1 cellular context compared by ENCODE assay signal in the genomic region with DNA sequence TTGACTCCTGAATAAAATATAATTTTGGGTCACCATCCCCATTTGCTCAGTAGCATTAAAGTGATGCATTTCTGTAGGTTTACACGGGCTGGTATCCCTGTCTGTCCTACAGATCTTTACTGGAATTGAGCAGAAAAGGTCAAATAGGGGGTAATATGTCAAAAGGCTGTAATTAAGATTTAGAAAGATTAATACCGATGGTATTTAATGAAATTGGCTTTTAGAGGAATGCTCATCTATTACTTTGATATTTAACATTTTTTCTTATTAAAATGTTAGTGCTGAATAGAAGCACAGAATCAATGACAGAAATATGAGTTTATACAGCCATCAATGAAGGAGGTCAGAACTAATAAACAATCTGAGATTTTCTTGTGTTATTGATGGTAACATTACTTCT.
TF ChIP-seq lines count a peak whose summit lies in the region.

No MANE protein-coding gene starts in this region.

TF ChIP-seq in SK-N-SH, 30 proteins besides CTCF, POLR2A, EP300 and RAD21 (continued from another document):
- TF ChIP-seq, protein P1, sequence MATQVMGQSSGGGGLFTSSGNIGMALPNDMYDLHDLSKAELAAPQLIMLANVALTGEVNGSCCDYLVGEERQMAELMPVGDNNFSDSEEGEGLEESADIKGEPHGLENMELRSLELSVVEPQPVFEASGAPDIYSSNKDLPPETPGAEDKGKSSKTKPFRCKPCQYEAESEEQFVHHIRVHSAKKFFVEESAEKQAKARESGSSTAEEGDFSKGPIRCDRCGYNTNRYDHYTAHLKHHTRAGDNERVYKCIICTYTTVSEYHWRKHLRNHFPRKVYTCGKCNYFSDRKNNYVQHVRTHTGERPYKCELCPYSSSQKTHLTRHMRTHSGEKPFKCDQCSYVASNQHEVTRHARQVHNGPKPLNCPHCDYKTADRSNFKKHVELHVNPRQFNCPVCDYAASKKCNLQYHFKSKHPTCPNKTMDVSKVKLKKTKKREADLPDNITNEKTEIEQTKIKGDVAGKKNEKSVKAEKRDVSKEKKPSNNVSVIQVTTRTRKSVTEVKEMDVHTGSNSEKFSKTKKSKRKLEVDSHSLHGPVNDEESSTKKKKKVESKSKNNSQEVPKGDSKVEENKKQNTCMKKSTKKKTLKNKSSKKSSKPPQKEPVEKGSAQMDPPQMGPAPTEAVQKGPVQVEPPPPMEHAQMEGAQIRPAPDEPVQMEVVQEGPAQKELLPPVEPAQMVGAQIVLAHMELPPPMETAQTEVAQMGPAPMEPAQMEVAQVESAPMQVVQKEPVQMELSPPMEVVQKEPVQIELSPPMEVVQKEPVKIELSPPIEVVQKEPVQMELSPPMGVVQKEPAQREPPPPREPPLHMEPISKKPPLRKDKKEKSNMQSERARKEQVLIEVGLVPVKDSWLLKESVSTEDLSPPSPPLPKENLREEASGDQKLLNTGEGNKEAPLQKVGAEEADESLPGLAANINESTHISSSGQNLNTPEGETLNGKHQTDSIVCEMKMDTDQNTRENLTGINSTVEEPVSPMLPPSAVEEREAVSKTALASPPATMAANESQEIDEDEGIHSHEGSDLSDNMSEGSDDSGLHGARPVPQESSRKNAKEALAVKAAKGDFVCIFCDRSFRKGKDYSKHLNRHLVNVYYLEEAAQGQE (IDR thresholded peaks at IDR 0.05; ENCODE audit: low read depth, low read length), result no peak
- no peak for TF ChIP-seq TEAD4 (IDR thresholded peaks at IDR 0.05; ENCODE audit: borderline replicate concordance, insufficient read depth)
- TF ChIP-seq EZH2phosphoT487 (IDR thresholded peaks at IDR 0.05; ENCODE audit: borderline replicate concordance, low read depth), result no peak
- no peak for TF ChIP-seq FOXJ3 (CRISPR knock-in tag; IDR thresholded peaks at IDR 0.05)
- no peak for TF ChIP-seq RXRA (IDR thresholded peaks at IDR 0.05; ENCODE audit: borderline replicate concordance, low read depth)
- no peak for TF ChIP-seq YY1 (IDR thresholded peaks at IDR 0.05; ENCODE audit: low read depth)
- no peak for TF ChIP-seq NRF1 (IDR thresholded peaks at IDR 0.05; ENCODE audit: low read depth, low read length)
- no peak for TF ChIP-seq ELF1 (IDR thresholded peaks at IDR 0.05)
TF ChIP-seq in SK-N-SH: peak in this region for 0.
